ENCODE assay signal across 36 cellular contexts in the genomic region with DNA sequence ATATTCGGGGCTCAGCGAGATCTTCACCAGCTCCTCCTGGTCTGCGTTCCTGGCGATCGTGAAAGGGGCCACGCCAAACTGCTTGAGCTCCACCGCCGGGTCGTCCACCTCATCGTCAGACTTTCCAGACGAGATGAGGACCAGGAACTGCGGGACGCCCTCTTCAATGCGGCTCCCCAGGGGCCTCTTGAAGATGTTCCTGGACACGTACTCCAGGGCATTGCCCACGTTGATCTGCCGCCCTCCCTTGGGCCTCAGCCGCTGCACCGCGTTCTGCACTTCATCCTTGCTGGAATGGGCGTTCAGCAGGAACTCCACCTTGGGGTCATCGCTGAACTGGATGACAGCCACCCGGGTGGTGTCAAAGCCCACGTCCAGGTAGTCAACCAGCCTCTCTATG.
"Had no signal": no experiment of that assay in that cellular context is flagged by ENCODE, and none has a peak within 500 bp of the region (broad histone marks: within the 10 kb centered on the region; RNA-seq: fewer than 3 reads in every experiment).

No MANE protein-coding gene starts in this region.

- H3K4me1 Mint-ChIP-seq: activated B cell treated with CpG ODN at 0.5 μM for 24 hours; activated naive CD8-positive, alpha-beta T cell treated with anti-CD3 and anti-CD28 coated beads for 36 hours; activated T-helper 17 cell treated with anti-CD3 and anti-CD28 coated beads, Interleukin-2, amount 50 U/mL, for 72 hours had no signal

- H3K36me3 ChIP-seq: breast epithelium had no signal

- H3K4me1 ChIP-seq: adrenal gland, body of pancreas, breast epithelium had no signal

- H3K27ac Mint-ChIP-seq: activated B cell treated with CpG ODN at 0.5 μM for 24 hours; activated CD4-positive, alpha-beta memory T cell treated with anti-CD3 and anti-CD28 coated beads for 36 hours; activated CD4-positive, alpha-beta T cell treated with anti-CD3 and anti-CD28 coated beads, Interleukin-2, amount 10 ng/mL, durations not matched to agents 24 days and 14 days; activated CD8-positive, alpha-beta T cell treated with anti-CD3 and anti-CD28 coated beads for 36 hours; activated naive CD4-positive, alpha-beta T cell treated with anti-CD3 and anti-CD28 coated beads for 36 hours; activated naive CD4-positive, alpha-beta T cell treated with anti-CD3 and anti-CD28 coated beads, Interleukin-2, amount 50 U/mL, for 72 hours; activated naive CD8-positive, alpha-beta T cell treated with anti-CD3 and anti-CD28 coated beads for 36 hours; activated T-cell treated with anti-CD3 and anti-CD28 coated beads, Interleukin-2, amount 50 U/mL, for 72 hours; activated T-helper 1 cell treated with anti-CD3 and anti-CD28 coated beads, Interleukin-12 subunit alpha, Interleukin-12 subunit beta, Interleukin-2, Interleukin-4 antibody, amounts not matched to agents 30 ng/mL and 10 ng/mL and 1 ng/mL, durations not matched to agents 14 hours and 24 hours and 36 hours; activated T-helper 17 cell treated with anti-CD3 and anti-CD28 coated beads, Interleukin-2, amount 50 U/mL, for 72 hours; T-helper 1 cell treated with Interleukin-12 subunit alpha and Interleukin-12 subunit beta and Interleukin-4 antibody, amounts not matched to agents 30 μg/mL and 1 μg/mL, for 36 hours; T-helper 2 cell treated with Interferon-gamma antibody and Interleukin-4, amounts not matched to agents 5 μg/mL and 100 μg/mL, for 36 hours had no signal

- H3K27me3 Mint-ChIP-seq: activated CD4-positive, alpha-beta memory T cell treated with anti-CD3 and anti-CD28 coated beads for 36 hours; activated CD4-positive, alpha-beta T cell treated with anti-CD3 and anti-CD28 coated beads, Interleukin-2, amount 10 ng/mL, durations not matched to agents 24 days and 14 days; activated CD8-positive, alpha-beta T cell treated with anti-CD3 and anti-CD28 coated beads for 36 hours; activated naive CD8-positive, alpha-beta T cell treated with anti-CD3 and anti-CD28 coated beads for 36 hours; activated T-helper 17 cell treated with anti-CD3 and anti-CD28 coated beads, Interleukin-2, amount 50 U/mL, for 72 hours had no signal

- DNase-seq: activated B cell treated with CpG ODN at 0.5 μM for 24 hours; activated CD4-positive, alpha-beta memory T cell treated with anti-CD3 and anti-CD28 coated beads for 36 hours; activated CD4-positive, alpha-beta T cell treated with anti-CD3 and anti-CD28 coated beads for 4 hours; activated CD4-positive, alpha-beta T cell treated with anti-CD3 and anti-CD28 coated beads, Interleukin-2, amount 10 ng/mL, durations not matched to agents 24 days and 14 days; activated CD4-positive, alpha-beta T cell treated with anti-CD3 and anti-CD28 coated beads, Interleukin-2, amount 50 U/mL, for 1 hour; activated CD4-positive, alpha-beta T cell treated with anti-CD3 and anti-CD28 coated beads, Interleukin-2, amount 50 U/mL, for 4 hours; activated CD4-positive, CD25-positive, alpha-beta regulatory T cell treated with anti-CD3 and anti-CD28 coated beads, Interleukin-2, amount 50 U/mL, for 72 hours; activated CD8-positive, alpha-beta T cell treated with anti-CD3 and anti-CD28 coated beads for 36 hours; activated effector memory CD4-positive, alpha-beta T cell treated with anti-CD3 and anti-CD28 coated beads, Interleukin-2, amount 50 U/mL, for 16 hours; activated gamma-delta T cell treated with Interleukin-2 at 50 U/mL for 16 hours; activated naive CD4-positive, alpha-beta T cell; activated naive CD4-positive, alpha-beta T cell treated with anti-CD3 and anti-CD28 coated beads for 36 hours; activated naive CD4-positive, alpha-beta T cell treated with anti-CD3 and anti-CD28 coated beads, Interleukin-2, amount 50 U/mL, for 16 hours; activated naive CD8-positive, alpha-beta T cell treated with anti-CD3 and anti-CD28 coated beads for 36 hours; activated T-cell treated with anti-CD3 and anti-CD28 coated beads for 4 hours; activated T-cell treated with anti-CD3 and anti-CD28 coated beads, Interleukin-2, amount 50 U/mL, for 1 hour; activated T-cell treated with anti-CD3 and anti-CD28 coated beads, Interleukin-2, amount 50 U/mL, for 4 hours; activated T-cell treated with anti-CD3 and anti-CD28 coated beads, Interleukin-2, amount 50 U/mL, for 72 hours; adrenal gland; amniotic stem cell; aorta; body of pancreas; brain microvascular endothelial cell; central memory CD4-positive, alpha-beta T cell; T-helper 1 cell; T-helper 2 cell; T-helper 9 cell had no signal

- H3K9me3 ChIP-seq: adrenal gland, body of pancreas, breast epithelium had no signal

- H3K27me3 ChIP-seq: adrenal gland, body of pancreas, brain microvascular endothelial cell, breast epithelium had no signal

- H3K9me3 Mint-ChIP-seq: activated B cell treated with CpG ODN at 0.5 μM for 24 hours; activated CD4-positive, alpha-beta memory T cell treated with anti-CD3 and anti-CD28 coated beads for 36 hours; activated CD4-positive, alpha-beta T cell treated with anti-CD3 and anti-CD28 coated beads, Interleukin-2, amount 10 ng/mL, durations not matched to agents 24 days and 14 days; activated CD8-positive, alpha-beta T cell treated with anti-CD3 and anti-CD28 coated beads for 36 hours; activated naive CD4-positive, alpha-beta T cell treated with anti-CD3 and anti-CD28 coated beads for 36 hours; activated naive CD4-positive, alpha-beta T cell treated with anti-CD3 and anti-CD28 coated beads, Interleukin-2, amount 50 U/mL, for 72 hours; activated naive CD8-positive, alpha-beta T cell treated with anti-CD3 and anti-CD28 coated beads for 36 hours; activated T-cell treated with anti-CD3 and anti-CD28 coated beads, Interleukin-2, amount 50 U/mL, for 4 hours; activated T-cell treated with anti-CD3 and anti-CD28 coated beads, Interleukin-2, amount 50 U/mL, for 72 hours; activated T-helper 1 cell treated with anti-CD3 and anti-CD28 coated beads, Interleukin-12 subunit alpha, Interleukin-12 subunit beta, Interleukin-2, Interleukin-4 antibody, amounts not matched to agents 30 ng/mL and 10 ng/mL and 1 ng/mL, durations not matched to agents 14 hours and 24 hours and 36 hours; activated T-helper 17 cell treated with anti-CD3 and anti-CD28 coated beads, Interleukin-2, amount 50 U/mL, for 72 hours; T-helper 1 cell treated with Interleukin-12 subunit alpha and Interleukin-12 subunit beta and Interleukin-4 antibody, amounts not matched to agents 30 μg/mL and 1 μg/mL, for 36 hours; T-helper 2 cell treated with Interferon-gamma antibody and Interleukin-4, amounts not matched to agents 5 μg/mL and 100 μg/mL, for 36 hours had no signal

- H3K4me3 ChIP-seq: adrenal gland, body of pancreas, breast epithelium had no signal

- H3K4me3 Mint-ChIP-seq: activated B cell treated with CpG ODN at 0.5 μM for 24 hours; activated CD4-positive, alpha-beta memory T cell treated with anti-CD3 and anti-CD28 coated beads for 36 hours; activated CD4-positive, alpha-beta T cell treated with anti-CD3 and anti-CD28 coated beads, Interleukin-2, amount 10 ng/mL, durations not matched to agents 24 days and 14 days; activated CD8-positive, alpha-beta T cell treated with anti-CD3 and anti-CD28 coated beads for 36 hours; activated naive CD4-positive, alpha-beta T cell treated with anti-CD3 and anti-CD28 coated beads for 36 hours; activated naive CD8-positive, alpha-beta T cell treated with anti-CD3 and anti-CD28 coated beads for 36 hours; activated T-cell treated with anti-CD3 and anti-CD28 coated beads, Interleukin-2, amount 50 U/mL, for 4 hours; activated T-cell treated with anti-CD3 and anti-CD28 coated beads, Interleukin-2, amount 50 U/mL, for 72 hours; activated T-helper 1 cell treated with anti-CD3 and anti-CD28 coated beads, Interleukin-12 subunit alpha, Interleukin-12 subunit beta, Interleukin-2, Interleukin-4 antibody, amounts not matched to agents 30 ng/mL and 10 ng/mL and 1 ng/mL, durations not matched to agents 14 hours and 24 hours and 36 hours; activated T-helper 17 cell treated with anti-CD3 and anti-CD28 coated beads, Interleukin-2, amount 50 U/mL, for 72 hours; T-helper 1 cell treated with Interleukin-12 subunit alpha and Interleukin-12 subunit beta and Interleukin-4 antibody, amounts not matched to agents 30 μg/mL and 1 μg/mL, for 36 hours; T-helper 2 cell treated with Interferon-gamma antibody and Interleukin-4, amounts not matched to agents 5 μg/mL and 100 μg/mL, for 36 hours had no signal

- H3K27ac ChIP-seq: adrenal gland, body of pancreas, brain microvascular endothelial cell, VCaP had no signal

- ATAC-seq: activated CD8-positive, alpha-beta T cell treated with anti-CD3 and anti-CD28 coated beads for 36 hours; activated naive CD4-positive, alpha-beta T cell treated with anti-CD3 and anti-CD28 coated beads, Interleukin-2, amount 50 U/mL, for 72 hours; activated T-cell treated with anti-CD3 and anti-CD28 coated beads, Interleukin-2, amount 50 U/mL, for 4 hours; activated T-cell treated with anti-CD3 and anti-CD28 coated beads, Interleukin-2, amount 50 U/mL, for 72 hours; activated T-helper 17 cell treated with anti-CD3 and anti-CD28 coated beads, Interleukin-2, amount 50 U/mL, for 72 hours; body of pancreas had no signal

- FAIRE-seq: astrocyte, TTC549 had no signal
